19 cellular contexts compared by ENCODE assay signal in genomic region chr3:99646107-99646435, GRCh38. TPM values are rescaled to one million over a fixed set of nuclear protein-coding genes. Genes with fewer than 3 reads are reported as not detected.
DNase-seq lines count a peak whose midpoint lies in the region; ATAC-seq, FAIRE-seq and TF ChIP-seq lines count a peak whose summit lies in the region.
"Had no signal": no experiment of that assay in that cellular context is flagged by ENCODE, and none has a peak within 500 bp of the region (broad histone marks: within the 10 kb centered on the region; RNA-seq: fewer than 3 reads in every experiment).

No MANE protein-coding gene starts in this region.

- H3K9me3 ChIP-seq in A673 (ENCODE audit: low read depth, low read length, poor library complexity, severe bottlenecking): no peaks in the 10 kb centered on the region
- no peaks in the 10 kb centered on the region for H3K9me3 ChIP-seq in breast epithelium
- H3K9me3 ChIP-seq in gastroesophageal sphincter: no peaks in the 10 kb centered on the region
- H3K9me3 ChIP-seq in sigmoid colon: no peaks in the 10 kb centered on the region
- no peaks in the 10 kb centered on the region for H3K9me3 ChIP-seq in right lobe of liver
- H3K9me3 ChIP-seq: neutrophil had no signal

- no TSS peak for BruUV-seq in A673 (replicated peaks; lab: Mats Ljungman, UMichigan)

- H3K36me3 Mint-ChIP-seq in T-helper 2 cell treated with Interferon-gamma antibody and Interleukin-4, amounts not matched to agents 5 μg/mL and 100 μg/mL, for 36 hours (ENCODE audit: low read depth): no peaks in the 10 kb centered on the region
- H3K36me3 Mint-ChIP-seq: CD4-positive, CD25-positive, alpha-beta regulatory T cell had no signal

- peaks cover 25% of the 10 kb centered on the region for H3K4me1 ChIP-seq in A673 (ENCODE audit: insufficient read depth, low read length, poor library complexity, severe bottlenecking)
- no peaks in the 10 kb centered on the region for H3K4me1 ChIP-seq in breast epithelium
- peaks cover 27 to 76% (median 33%) of the 10 kb centered on the region in 3 donors for H3K4me1 ChIP-seq in gastroesophageal sphincter
- peaks cover 0 to 69% (median 47%) of the 10 kb centered on the region in 4 donors for H3K4me1 ChIP-seq in sigmoid colon
- H3K4me1 ChIP-seq in right lobe of liver: no peaks in the 10 kb centered on the region

- TF ChIP-seq EP300 in gastroesophageal sphincter (IDR thresholded peaks at IDR 0.05): no peak
- no peak for TF ChIP-seq EP300 in sigmoid colon (IDR thresholded peaks at IDR 0.05)

- no peak overlapping the region for H3K27ac Mint-ChIP-seq in T-helper 2 cell treated with Interferon-gamma antibody and Interleukin-4, amounts not matched to agents 5 μg/mL and 100 μg/mL, for 36 hours
- H3K27ac Mint-ChIP-seq: CD4-positive, CD25-positive, alpha-beta regulatory T cell had no signal

- H3K27ac ChIP-seq in A673 (ENCODE audit: low read depth, low read length, poor library complexity, severe bottlenecking) (no peak overlapping the region), breast epithelium (peak overlapping the region; percentile 67 to 81), gastroesophageal sphincter (peak overlapping the region; percentile 82 to 87 (median 84)), sigmoid colon (peak overlapping the region; percentile 67 to 91 (median 84)), right lobe of liver (no peak overlapping the region)
- H3K27ac ChIP-seq: neutrophil had no signal

- intact Hi-C loops in A673 (cut with micrococcal nuclease; ENCODE audit: unreplicated experiment): loop anchor here (5.0 kb wide), 1 partner anchor 161 kb away; no protein-coding TSS in a partner anchor
- intact Hi-C loops in breast epithelium (cut with DNase I; ENCODE audit: low total_unique reads): no loop called here
- intact Hi-C loops in sigmoid colon (cut with DNase I): no loop called here
- intact Hi-C loops in right lobe of liver (cut with DNase I): no loop called here

- no peaks in the 10 kb centered on the region for H3K9me3 Mint-ChIP-seq in T-helper 2 cell treated with Interferon-gamma antibody and Interleukin-4, amounts not matched to agents 5 μg/mL and 100 μg/mL, for 36 hours
- H3K9me3 Mint-ChIP-seq: activated T-cell treated with anti-CD3 and anti-CD28 coated beads, Interleukin-2, amount 50 U/mL, for 4 hours; HFFc6 had no signal

- peaks cover 30% of the 10 kb centered on the region for H3K27me3 Mint-ChIP-seq in T-helper 2 cell treated with Interferon-gamma antibody and Interleukin-4, amounts not matched to agents 5 μg/mL and 100 μg/mL, for 36 hours (ENCODE audit: low read depth)

- no peaks in the 10 kb centered on the region for H3K4me1 Mint-ChIP-seq in T-helper 2 cell treated with Interferon-gamma antibody and Interleukin-4, amounts not matched to agents 5 μg/mL and 100 μg/mL, for 36 hours (ENCODE audit: low read depth)
- H3K4me1 Mint-ChIP-seq: CD4-positive, CD25-positive, alpha-beta regulatory T cell had no signal

- 57 to 73% methylated on average over 1 of the region's 1 CpG for WGBS in gastroesophageal sphincter (ENCODE audit: low coverage in 1 of 2), 2 donors
- WGBS in sigmoid colon, 2 donors: 78 to 82% methylated on average over 1 of the region's 1 CpG
- WGBS in right lobe of liver (ENCODE audit: insufficient coverage, low coverage, low lambda C conversion rate, missing lambda C conversion rate): 22% methylated on average over 1 of the region's 1 CpG

- H3K4me3 ChIP-seq in A673 (ENCODE audit: low read depth, low read length, poor library complexity, severe bottlenecking): no peak overlapping the region
- H3K4me3 ChIP-seq in breast epithelium: no peak overlapping the region
- H3K4me3 ChIP-seq in gastroesophageal sphincter: no peak overlapping the region
- H3K4me3 ChIP-seq in sigmoid colon: no peak overlapping the region
- H3K4me3 ChIP-seq in right lobe of liver: no peak overlapping the region
- H3K4me3 ChIP-seq: K562 had no signal

- TF ChIP-seq CTCF in A673 (conservative IDR thresholded peaks at IDR 0.05; ENCODE audit: low read depth, low read length) (no peak), breast epithelium (IDR thresholded peaks at IDR 0.05) (no peak), gastroesophageal sphincter (IDR thresholded peaks at IDR 0.05) (no peak), sigmoid colon (IDR thresholded peaks at IDR 0.05) (no peak), right lobe of liver (IDR thresholded peaks at IDR 0.05) (no peak)

- H3K4me3 Mint-ChIP-seq in T-helper 2 cell treated with Interferon-gamma antibody and Interleukin-4, amounts not matched to agents 5 μg/mL and 100 μg/mL, for 36 hours: no peak overlapping the region
- H3K4me3 Mint-ChIP-seq: activated T-cell treated with anti-CD3 and anti-CD28 coated beads, Interleukin-2, amount 50 U/mL, for 4 hours; CD4-positive, CD25-positive, alpha-beta regulatory T cell; HFFc6 had no signal

- CTCF ChIA-PET in A673 (lab: Charles Lee): interaction anchor here (0.6 to 2.4 kb wide), 3 partner anchors 19 to 107 kb away, joined by 3 to 9 read pairs (median 6); no protein-coding TSS in a partner anchor

- TF ChIP-seq POLR2A in breast epithelium (IDR thresholded peaks at IDR 0.05) (no peak), gastroesophageal sphincter (IDR thresholded peaks at IDR 0.05) (no peak), sigmoid colon (IDR thresholded peaks at IDR 0.05) (no peak), right lobe of liver (IDR thresholded peaks at IDR 0.05) (no peak)

- ATAC-seq in gastroesophageal sphincter (peak; percentile 52), right lobe of liver (no peak), HG02678 (IDR thresholded peaks at IDR 0.05; ENCODE audit: unreplicated experiment) (no peak)
- ATAC-seq: activated T-cell treated with anti-CD3 and anti-CD28 coated beads, Interleukin-2, amount 50 U/mL, for 4 hours had no signal

- FAIRE-seq in HTR-8/SVneo (lab: Jason Lieb, UNC): no peak
- FAIRE-seq: colon, K562, small intestine had no signal

- no peaks in the 10 kb centered on the region for H3K36me3 ChIP-seq in A673 (ENCODE audit: insufficient read depth, low read length, poor library complexity, severe bottlenecking)
- H3K36me3 ChIP-seq in breast epithelium: no peaks in the 10 kb centered on the region
- H3K36me3 ChIP-seq in gastroesophageal sphincter: no peaks in the 10 kb centered on the region
- H3K36me3 ChIP-seq in sigmoid colon: no peaks in the 10 kb centered on the region
- no peaks in the 10 kb centered on the region for H3K36me3 ChIP-seq in right lobe of liver
- H3K36me3 ChIP-seq: neutrophil had no signal

- H3K27me3 ChIP-seq in A673 (replicated peaks; ENCODE audit: insufficient read depth, low read depth, low read length, poor library complexity) (peaks cover 9% of the 10 kb centered on the region), breast epithelium (no peaks in the 10 kb centered on the region), gastroesophageal sphincter (no peaks in the 10 kb centered on the region), sigmoid colon (no peaks in the 10 kb centered on the region), right lobe of liver (no peaks in the 10 kb centered on the region)

- DNase-seq in A673 (ENCODE audit: low spot score): peak; percentile 22
- DNase-seq in breast epithelium (ENCODE audit: low spot score in 2 of 2): no peak
- DNase-seq in sigmoid colon: no peak
- no peak for DNase-seq in HTR-8/SVneo (ENCODE audit: insufficient read length, low spot score)
- no peak for DNase-seq in right lobe of liver
- no peak for DNase-seq in T-helper 2 cell treated with Interferon-gamma antibody and Interleukin-4, amounts not matched to agents 5 μg/mL and 100 μg/mL, for 36 hours (ENCODE audit: low spot score)
- DNase-seq: activated CD4-positive, alpha-beta T cell treated with anti-CD3 and anti-CD28 coated beads, Interleukin-2, amount 50 U/mL, for 4 hours; activated T-cell treated with anti-CD3 and anti-CD28 coated beads, Interleukin-2, amount 50 U/mL, for 4 hours; DND-41; HFFc6; islet precursor cell; NCI-H1092; small intestine had no signal

- POLR2A ChIA-PET in A673 (lab: Charles Lee; ENCODE audit: low non-redundant PET): no interaction called here

RNA-seq across cellular contexts. Expression of gene COL8A1, which starts 7.7 kb away (rescaled TPM):
- 2.5 and 2.7 TPM in 2 replicates for total RNA-seq in A673 (2021)
- 10 to 100 TPM in 2 of 3 donors, 1 to 10 TPM in 1; 9.2 to 43.6 (median 13.6) TPM for total RNA-seq in breast epithelium
- total RNA-seq in gastroesophageal sphincter: 100 to 1,000 TPM in 2 of 4 donors, 10 to 100 TPM in 2; 20.3 to 136 (median 80.1) TPM
- total RNA-seq in sigmoid colon: 10 to 100 TPM; 15.3 to 39.6 (median 18.3) TPM
- 1 to 10 TPM in 1 of 3 donors, under 1 TPM in 2; 0.23 to 2.2 (median 0.60) TPM for polyA plus RNA-seq in sigmoid colon
- total RNA-seq in right lobe of liver: 1 to 10 TPM in 2 of 6 experiments, under 1 TPM in 4; 0.56 to 1.5 (median 0.79) TPM
- total RNA-seq: CD4-positive, CD25-positive, alpha-beta regulatory T cell had no signal
- polyA plus RNA-seq: CD4-positive, CD25-positive, alpha-beta regulatory T cell; K562 had no signal

Comparison
In these comparisons a context has a peak if more than half of its experiments do, and no peak if none do; other contexts are left out.
1. H3K27ac ChIP-seq: peak in breast epithelium (2 of 2), gastroesophageal sphincter (4 of 4) and sigmoid colon (4 of 4); none in A673 (single experiment) and right lobe of liver (0 of 3).